In genomic region chr10:122709971-122710370, GRCh38 we compare ENCODE assay signal across 39 cellular contexts. TPM values are rescaled to one million over a fixed set of nuclear protein-coding genes. Genes with fewer than 3 reads are reported as not detected.
"Had no signal": no experiment of that assay in that cellular context is flagged by ENCODE, and none has a peak within 500 bp of the region (broad histone marks: within the 10 kb centered on the region; RNA-seq: fewer than 3 reads in every experiment).

No MANE protein-coding gene starts in this region.

- H3K4me1 ChIP-seq: adrenal gland, breast epithelium had no signal

- H3K9me3 ChIP-seq: adrenal gland, breast epithelium had no signal

- H3K36me3 ChIP-seq: adrenal gland, brain microvascular endothelial cell, breast epithelium, WERI-Rb-1 had no signal

- H3K9me3 Mint-ChIP-seq: activated CD4-positive, alpha-beta memory T cell treated with anti-CD3 and anti-CD28 coated beads, Interleukin-2, amount 10 ng/mL, durations not matched to agents 7 days and 5 days; activated CD4-positive, alpha-beta T cell treated with anti-CD3 and anti-CD28 coated beads, Interleukin-2, amount 10 ng/mL, durations not matched to agents 7 days and 5 days; activated naive CD4-positive, alpha-beta T cell treated with anti-CD3 and anti-CD28 coated beads for 36 hours; activated naive CD4-positive, alpha-beta T cell treated with anti-CD3 and anti-CD28 coated beads, Interleukin-2, amount 50 U/mL, for 72 hours; activated naive CD8-positive, alpha-beta T cell treated with anti-CD3 and anti-CD28 coated beads for 36 hours; activated T-cell treated with anti-CD3 and anti-CD28 coated beads, Interleukin-2, amount 50 U/mL, for 24 hours; activated T-cell treated with anti-CD3 and anti-CD28 coated beads, Interleukin-2, amount 50 U/mL, for 72 hours; activated T-helper 1 cell treated with anti-CD3 and anti-CD28 coated beads, Interleukin-12 subunit alpha, Interleukin-12 subunit beta, Interleukin-2, Interleukin-4 antibody, amounts not matched to agents 30 ng/mL and 10 ng/mL and 1 ng/mL, durations not matched to agents 14 hours and 24 hours and 36 hours; activated T-helper 17 cell treated with anti-CD3 and anti-CD28 coated beads, Interleukin-2, amount 50 U/mL, for 72 hours; T-helper 1 cell treated with Interleukin-12 subunit alpha and Interleukin-12 subunit beta and Interleukin-4 antibody, amounts not matched to agents 30 μg/mL and 1 μg/mL, for 36 hours; T-helper 2 cell treated with Interferon-gamma antibody and Interleukin-4, amounts not matched to agents 5 μg/mL and 100 μg/mL, for 36 hours; WTC11 had no signal

- H3K36me3 Mint-ChIP-seq: activated CD8-positive, alpha-beta memory T cell treated with anti-CD3 and anti-CD28 coated beads, Interleukin-2, amount 10 ng/mL, durations not matched to agents 7 days and 5 days; activated naive CD4-positive, alpha-beta T cell treated with anti-CD3 and anti-CD28 coated beads, Interleukin-2, amount 50 U/mL, for 72 hours; activated naive CD8-positive, alpha-beta T cell treated with anti-CD3 and anti-CD28 coated beads for 36 hours; WTC11 had no signal

- DNase-seq: activated CD4-positive, alpha-beta memory T cell treated with anti-CD3 and anti-CD28 coated beads, Interleukin-2, amount 10 ng/mL, durations not matched to agents 7 days and 5 days; activated CD4-positive, alpha-beta T cell treated with anti-CD3 and anti-CD28 coated beads for 1 hour; activated CD4-positive, alpha-beta T cell treated with anti-CD3 and anti-CD28 coated beads for 36 hours; activated CD4-positive, alpha-beta T cell treated with anti-CD3 and anti-CD28 coated beads for 48 hours; activated CD4-positive, alpha-beta T cell treated with anti-CD3 and anti-CD28 coated beads, Interleukin-2, amount 10 ng/mL, durations not matched to agents 7 days and 5 days; activated CD4-positive, alpha-beta T cell treated with anti-CD3 and anti-CD28 coated beads, Interleukin-2, amount 50 U/mL, for 48 hours; activated CD4-positive, CD25-positive, alpha-beta regulatory T cell; activated CD8-positive, alpha-beta memory T cell treated with anti-CD3 and anti-CD28 coated beads for 24 hours; activated CD8-positive, alpha-beta memory T cell treated with anti-CD3 and anti-CD28 coated beads, Interleukin-2, amount 10 ng/mL, durations not matched to agents 7 days and 5 days; activated CD8-positive, alpha-beta memory T cell treated with anti-CD3 and anti-CD28 coated beads, Interleukin-2, amount 50 U/mL, for 48 hours; activated CD8-positive, alpha-beta T cell treated with anti-CD3 and anti-CD28 coated beads, Interleukin-2, amount 10 ng/mL, durations not matched to agents 7 days and 5 days; activated effector memory CD4-positive, alpha-beta T cell treated with anti-CD3 and anti-CD28 coated beads, Interleukin-2, amount 50 U/mL, for 16 hours; activated gamma-delta T cell treated with Interleukin-2 at 50 U/mL for 16 hours; activated naive CD4-positive, alpha-beta T cell; activated naive CD4-positive, alpha-beta T cell treated with anti-CD3 and anti-CD28 coated beads for 36 hours; activated naive CD4-positive, alpha-beta T cell treated with anti-CD3 and anti-CD28 coated beads, Interleukin-2, amount 50 U/mL, for 16 hours; activated naive CD8-positive, alpha-beta T cell treated with anti-CD3 and anti-CD28 coated beads for 36 hours; activated T-cell treated with anti-CD3 and anti-CD28 coated beads, Interleukin-2, amount 50 U/mL, for 24 hours; activated T-cell treated with anti-CD3 and anti-CD28 coated beads, Interleukin-2, amount 50 U/mL, for 72 hours; adrenal gland; amniotic stem cell; aorta; brain microvascular endothelial cell; central memory CD4-positive, alpha-beta T cell; SW 1271; T-helper 1 cell; T-helper 2 cell; T-helper 9 cell; WERI-Rb-1 had no signal

- H3K4me1 Mint-ChIP-seq: activated T-helper 17 cell treated with anti-CD3 and anti-CD28 coated beads, Interleukin-2, amount 50 U/mL, for 72 hours had no signal

- H3K27me3 ChIP-seq: brain microvascular endothelial cell, breast epithelium had no signal

- H3K4me3 Mint-ChIP-seq: activated CD4-positive, alpha-beta memory T cell treated with anti-CD3 and anti-CD28 coated beads, Interleukin-2, amount 10 ng/mL, durations not matched to agents 7 days and 5 days; activated CD4-positive, alpha-beta T cell treated with anti-CD3 and anti-CD28 coated beads for 36 hours; activated CD4-positive, alpha-beta T cell treated with anti-CD3 and anti-CD28 coated beads, Interleukin-2, amount 10 ng/mL, durations not matched to agents 7 days and 5 days; activated CD8-positive, alpha-beta memory T cell treated with anti-CD3 and anti-CD28 coated beads, Interleukin-2, amount 10 ng/mL, durations not matched to agents 7 days and 5 days; activated CD8-positive, alpha-beta T cell treated with anti-CD3 and anti-CD28 coated beads, Interleukin-2, amount 10 ng/mL, durations not matched to agents 7 days and 5 days; activated naive CD4-positive, alpha-beta T cell treated with anti-CD3 and anti-CD28 coated beads for 36 hours; activated naive CD8-positive, alpha-beta T cell treated with anti-CD3 and anti-CD28 coated beads for 36 hours; activated T-cell treated with anti-CD3 and anti-CD28 coated beads, Interleukin-2, amount 50 U/mL, for 24 hours; activated T-cell treated with anti-CD3 and anti-CD28 coated beads, Interleukin-2, amount 50 U/mL, for 72 hours; activated T-helper 1 cell treated with anti-CD3 and anti-CD28 coated beads, Interleukin-12 subunit alpha, Interleukin-12 subunit beta, Interleukin-2, Interleukin-4 antibody, amounts not matched to agents 30 ng/mL and 10 ng/mL and 1 ng/mL, durations not matched to agents 14 hours and 24 hours and 36 hours; activated T-helper 17 cell treated with anti-CD3 and anti-CD28 coated beads, Interleukin-2, amount 50 U/mL, for 72 hours; T-helper 1 cell treated with Interleukin-12 subunit alpha and Interleukin-12 subunit beta and Interleukin-4 antibody, amounts not matched to agents 30 μg/mL and 1 μg/mL, for 36 hours; T-helper 2 cell treated with Interferon-gamma antibody and Interleukin-4, amounts not matched to agents 5 μg/mL and 100 μg/mL, for 36 hours; WTC11 had no signal

- ATAC-seq: activated CD4-positive, alpha-beta T cell treated with anti-CD3 and anti-CD28 coated beads for 36 hours; activated CD4-positive, CD25-positive, alpha-beta regulatory T cell treated with anti-CD3 and anti-CD28 coated beads, Interleukin-2, amount 50 U/mL, for 24 hours; activated CD8-positive, alpha-beta memory T cell treated with anti-CD3 and anti-CD28 coated beads, Interleukin-2, amount 10 ng/mL, durations not matched to agents 7 days and 5 days; activated CD8-positive, alpha-beta T cell treated with anti-CD3 and anti-CD28 coated beads, Interleukin-2, amount 10 ng/mL, durations not matched to agents 7 days and 5 days; activated naive CD4-positive, alpha-beta T cell treated with anti-CD3 and anti-CD28 coated beads, Interleukin-2, amount 50 U/mL, for 72 hours; activated T-cell treated with anti-CD3 and anti-CD28 coated beads, Interleukin-2, amount 50 U/mL, for 72 hours; activated T-helper 17 cell treated with anti-CD3 and anti-CD28 coated beads, Interleukin-2, amount 50 U/mL, for 72 hours; WTC11 had no signal

- H3K27ac Mint-ChIP-seq: activated CD4-positive, alpha-beta memory T cell treated with anti-CD3 and anti-CD28 coated beads, Interleukin-2, amount 10 ng/mL, durations not matched to agents 7 days and 5 days; activated CD4-positive, alpha-beta T cell treated with anti-CD3 and anti-CD28 coated beads for 36 hours; activated CD4-positive, alpha-beta T cell treated with anti-CD3 and anti-CD28 coated beads, Interleukin-2, amount 10 ng/mL, durations not matched to agents 7 days and 5 days; activated CD8-positive, alpha-beta memory T cell treated with anti-CD3 and anti-CD28 coated beads, Interleukin-2, amount 10 ng/mL, durations not matched to agents 7 days and 5 days; activated CD8-positive, alpha-beta T cell treated with anti-CD3 and anti-CD28 coated beads, Interleukin-2, amount 10 ng/mL, durations not matched to agents 7 days and 5 days; activated naive CD4-positive, alpha-beta T cell treated with anti-CD3 and anti-CD28 coated beads for 36 hours; activated naive CD4-positive, alpha-beta T cell treated with anti-CD3 and anti-CD28 coated beads, Interleukin-2, amount 50 U/mL, for 72 hours; activated naive CD8-positive, alpha-beta T cell treated with anti-CD3 and anti-CD28 coated beads for 36 hours; activated T-cell treated with anti-CD3 and anti-CD28 coated beads, Interleukin-2, amount 50 U/mL, for 24 hours; activated T-cell treated with anti-CD3 and anti-CD28 coated beads, Interleukin-2, amount 50 U/mL, for 72 hours; activated T-helper 1 cell treated with anti-CD3 and anti-CD28 coated beads, Interleukin-12 subunit alpha, Interleukin-12 subunit beta, Interleukin-2, Interleukin-4 antibody, amounts not matched to agents 30 ng/mL and 10 ng/mL and 1 ng/mL, durations not matched to agents 14 hours and 24 hours and 36 hours; activated T-helper 17 cell treated with anti-CD3 and anti-CD28 coated beads, Interleukin-2, amount 50 U/mL, for 72 hours; T-helper 1 cell treated with Interleukin-12 subunit alpha and Interleukin-12 subunit beta and Interleukin-4 antibody, amounts not matched to agents 30 μg/mL and 1 μg/mL, for 36 hours; T-helper 2 cell treated with Interferon-gamma antibody and Interleukin-4, amounts not matched to agents 5 μg/mL and 100 μg/mL, for 36 hours; WTC11 had no signal

- H3K4me3 ChIP-seq: adrenal gland, breast epithelium had no signal

- H3K27ac ChIP-seq: adrenal gland, brain microvascular endothelial cell, breast epithelium, WERI-Rb-1 had no signal

RNA-seq across cellular contexts. Expression of gene C10orf120, which starts 10.3 kb away (rescaled TPM):
- total RNA-seq: activated CD4-positive, alpha-beta memory T cell treated with anti-CD3 and anti-CD28 coated beads, Interleukin-2, amount 10 ng/mL, durations not matched to agents 7 days and 5 days; activated CD4-positive, alpha-beta T cell treated with anti-CD3 and anti-CD28 coated beads for 36 hours; activated CD4-positive, alpha-beta T cell treated with anti-CD3 and anti-CD28 coated beads, Interleukin-2, amount 10 ng/mL, durations not matched to agents 7 days and 5 days; activated CD8-positive, alpha-beta memory T cell treated with anti-CD3 and anti-CD28 coated beads, Interleukin-2, amount 10 ng/mL, durations not matched to agents 7 days and 5 days; activated CD8-positive, alpha-beta T cell treated with anti-CD3 and anti-CD28 coated beads, Interleukin-2, amount 10 ng/mL, durations not matched to agents 7 days and 5 days; activated naive CD4-positive, alpha-beta T cell treated with anti-CD3 and anti-CD28 coated beads for 36 hours; activated naive CD4-positive, alpha-beta T cell treated with anti-CD3 and anti-CD28 coated beads, Interleukin-2, amount 50 U/mL, for 72 hours; activated naive CD8-positive, alpha-beta T cell treated with anti-CD3 and anti-CD28 coated beads for 36 hours; activated T-cell treated with anti-CD3 and anti-CD28 coated beads, Interleukin-2, amount 50 U/mL, for 72 hours; activated T-helper 1 cell treated with anti-CD3 and anti-CD28 coated beads, Interleukin-12 subunit alpha, Interleukin-12 subunit beta, Interleukin-2, Interleukin-4 antibody, amounts not matched to agents 30 ng/mL and 10 ng/mL and 1 ng/mL, durations not matched to agents 14 hours and 24 hours and 36 hours; activated T-helper 17 cell treated with anti-CD3 and anti-CD28 coated beads, Interleukin-2, amount 50 U/mL, for 72 hours; adrenal gland; aorta; breast epithelium; cardiac septum; cerebellum; WTC11 had no signal
- polyA plus RNA-seq: adrenal gland, aorta had no signal
